1 cellular context compared by ENCODE assay signal in the genomic region with DNA sequence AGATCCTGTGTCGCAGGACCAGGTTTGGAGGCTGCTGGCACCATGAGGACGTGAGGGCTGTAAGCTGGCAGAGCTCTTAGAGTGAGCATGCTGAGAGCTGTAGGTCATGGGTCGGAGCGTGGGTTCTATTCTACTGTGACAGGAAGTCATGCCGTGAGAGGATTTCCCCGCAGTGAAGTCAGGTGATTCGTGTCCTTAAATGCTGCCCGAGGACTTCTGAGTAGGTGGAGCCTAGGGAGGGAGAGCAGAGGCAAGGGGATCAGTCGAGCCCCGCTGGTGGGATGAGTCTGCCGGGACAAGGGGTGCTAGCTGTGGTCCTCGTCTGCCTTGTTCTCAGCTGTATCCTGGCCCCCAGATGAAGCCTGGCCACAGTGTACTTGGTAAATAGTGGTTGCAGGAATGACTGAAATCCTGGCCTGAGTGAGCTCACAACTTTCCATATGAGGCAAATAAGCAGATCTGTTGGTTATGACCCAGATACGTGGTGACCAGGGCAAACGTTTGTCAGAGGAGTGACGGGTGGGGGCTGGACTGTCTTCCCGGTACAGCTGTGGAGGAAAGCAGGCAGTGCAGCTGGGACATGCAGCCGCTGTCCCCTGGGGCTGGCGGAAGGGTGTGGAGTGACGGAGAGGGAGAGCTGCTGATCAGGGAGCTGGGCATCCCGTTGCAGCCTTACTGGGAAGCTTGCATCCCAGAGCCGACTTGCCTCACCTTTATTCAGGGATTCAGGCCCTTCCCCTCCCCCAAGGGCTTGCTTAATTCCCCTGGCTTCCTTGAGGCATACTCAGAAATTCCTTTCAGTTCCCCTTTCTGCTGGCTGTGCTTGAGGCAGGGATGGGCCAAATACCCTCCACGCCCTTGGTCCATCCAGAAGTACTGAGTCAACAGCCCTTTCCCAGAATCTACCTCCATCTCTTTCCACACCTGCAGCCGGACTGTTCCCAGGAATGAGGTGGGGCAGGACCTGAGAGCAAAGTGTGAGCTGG.
TF ChIP-seq lines count a peak whose summit lies in the region.

No MANE protein-coding gene starts in this region.

TF ChIP-seq in GM12878, 131 proteins besides CTCF, POLR2A, EP300 and RAD21 (continued from another document):
- TF ChIP-seq, protein P1, sequence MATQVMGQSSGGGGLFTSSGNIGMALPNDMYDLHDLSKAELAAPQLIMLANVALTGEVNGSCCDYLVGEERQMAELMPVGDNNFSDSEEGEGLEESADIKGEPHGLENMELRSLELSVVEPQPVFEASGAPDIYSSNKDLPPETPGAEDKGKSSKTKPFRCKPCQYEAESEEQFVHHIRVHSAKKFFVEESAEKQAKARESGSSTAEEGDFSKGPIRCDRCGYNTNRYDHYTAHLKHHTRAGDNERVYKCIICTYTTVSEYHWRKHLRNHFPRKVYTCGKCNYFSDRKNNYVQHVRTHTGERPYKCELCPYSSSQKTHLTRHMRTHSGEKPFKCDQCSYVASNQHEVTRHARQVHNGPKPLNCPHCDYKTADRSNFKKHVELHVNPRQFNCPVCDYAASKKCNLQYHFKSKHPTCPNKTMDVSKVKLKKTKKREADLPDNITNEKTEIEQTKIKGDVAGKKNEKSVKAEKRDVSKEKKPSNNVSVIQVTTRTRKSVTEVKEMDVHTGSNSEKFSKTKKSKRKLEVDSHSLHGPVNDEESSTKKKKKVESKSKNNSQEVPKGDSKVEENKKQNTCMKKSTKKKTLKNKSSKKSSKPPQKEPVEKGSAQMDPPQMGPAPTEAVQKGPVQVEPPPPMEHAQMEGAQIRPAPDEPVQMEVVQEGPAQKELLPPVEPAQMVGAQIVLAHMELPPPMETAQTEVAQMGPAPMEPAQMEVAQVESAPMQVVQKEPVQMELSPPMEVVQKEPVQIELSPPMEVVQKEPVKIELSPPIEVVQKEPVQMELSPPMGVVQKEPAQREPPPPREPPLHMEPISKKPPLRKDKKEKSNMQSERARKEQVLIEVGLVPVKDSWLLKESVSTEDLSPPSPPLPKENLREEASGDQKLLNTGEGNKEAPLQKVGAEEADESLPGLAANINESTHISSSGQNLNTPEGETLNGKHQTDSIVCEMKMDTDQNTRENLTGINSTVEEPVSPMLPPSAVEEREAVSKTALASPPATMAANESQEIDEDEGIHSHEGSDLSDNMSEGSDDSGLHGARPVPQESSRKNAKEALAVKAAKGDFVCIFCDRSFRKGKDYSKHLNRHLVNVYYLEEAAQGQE (IDR thresholded peaks at IDR 0.05; ENCODE audit: low read depth, low read length), result no peak
TF ChIP-seq in GM12878: peak in this region for 29.
